In the genomic region with DNA sequence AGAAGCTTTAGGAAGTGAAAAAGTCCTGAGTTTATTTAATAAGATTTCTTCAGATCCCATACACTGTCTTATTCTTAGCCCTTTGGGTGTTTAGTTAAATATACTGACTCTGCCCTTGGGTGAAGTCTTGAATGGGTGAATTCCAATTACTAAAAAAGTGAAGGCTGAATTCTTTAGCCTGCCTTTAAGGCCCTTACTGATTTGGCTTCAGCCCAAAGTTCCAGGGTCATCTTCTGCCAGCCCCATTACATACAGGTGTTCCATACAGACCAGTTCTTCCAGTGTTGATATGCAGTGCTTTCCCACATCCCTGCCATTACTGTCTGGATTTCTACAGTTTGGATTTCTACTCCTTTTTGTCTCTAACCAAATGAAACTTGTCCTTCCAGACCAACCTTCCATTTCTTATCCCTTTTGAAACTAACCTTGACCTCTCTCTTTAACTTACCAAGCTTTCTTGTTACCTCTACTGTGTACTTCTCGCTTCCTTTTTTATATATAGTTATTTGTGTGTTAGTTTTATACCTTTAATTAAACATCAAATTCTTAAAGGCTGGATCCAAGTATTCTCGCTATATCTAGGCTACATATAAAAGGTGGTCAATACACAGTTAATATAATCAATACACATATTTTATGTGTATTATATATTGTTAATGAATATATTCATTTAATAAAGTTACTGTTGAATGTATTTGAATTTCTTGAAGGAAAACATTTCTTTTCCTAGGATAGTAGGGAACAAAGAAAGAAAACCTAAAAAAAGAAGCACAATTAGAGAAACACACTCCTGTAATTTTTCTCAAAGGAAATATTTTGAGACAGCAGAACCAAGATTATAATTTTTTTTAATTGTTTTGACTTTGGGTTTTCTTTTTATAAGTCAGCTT, we compare ENCODE assay signal across 9 cellular contexts. TPM values are rescaled to one million over a fixed set of nuclear protein-coding genes. Genes with fewer than 3 reads are reported as not detected.
DNase-seq lines count a peak whose midpoint lies in the region; ATAC-seq and TF ChIP-seq lines count a peak whose summit lies in the region.
"Had no signal": no experiment of that assay in that cellular context is flagged by ENCODE, and none has a peak within 500 bp of the region (broad histone marks: within the 10 kb centered on the region; RNA-seq: fewer than 3 reads in every experiment).

No MANE protein-coding gene starts in this region.

- CTCF ChIA-PET in Calu3 (lab: Charles Lee), result interaction anchor here (0.6 to 0.7 kb wide), 2 partner anchors 45 to 1669 kb away, joined by 3 to 5 read pairs; no protein-coding TSS in a partner anchor
- CTCF ChIA-PET in naive thymus-derived CD4-positive, alpha-beta T cell (lab: Charles Lee), result interaction anchor here (0.7 to 2.0 kb wide), 5 partner anchors 9 to 211 kb away, joined by 3 to 5 read pairs (median 4); no protein-coding TSS in a partner anchor

- POLR2A ChIA-PET in activated naive CD8-positive, alpha-beta T cell treated with anti-CD3 and anti-CD28 coated beads, Interleukin-2, amount 10 ng/mL, durations not matched to agents 7 days and 5 days (lab: Charles Lee), result interaction anchor here (0.5 to 2.8 kb wide), 9 partner anchors 9 to 90 kb away, joined by 3 to 10 read pairs (median 6); a partner anchor contains a TSS
- POLR2A ChIA-PET in naive thymus-derived CD4-positive, alpha-beta T cell (lab: Charles Lee), result interaction anchor here (0.6 to 3.8 kb wide), 9 partner anchors 8 to 100 kb away, joined by 3 to 46 read pairs (median 4); a partner anchor contains a TSS

- H3K9me3 Mint-ChIP-seq in Calu3 (ENCODE audit: low read depth, unreplicated experiment), result no peaks in the 10 kb centered on the region
- H3K9me3 Mint-ChIP-seq in activated naive CD8-positive, alpha-beta T cell treated with anti-CD3 and anti-CD28 coated beads, Interleukin-2, amount 10 ng/mL, durations not matched to agents 7 days and 5 days, result no peaks in the 10 kb centered on the region
- no peaks in the 10 kb centered on the region for H3K9me3 Mint-ChIP-seq in naive thymus-derived CD4-positive, alpha-beta T cell

- peaks cover 42 to 93% of the 10 kb centered on the region in 2 donors for H3K4me1 ChIP-seq in naive thymus-derived CD4-positive, alpha-beta T cell (ENCODE audit: control insufficient read depth in 2 of 2, insufficient read depth in 2 of 2, low read length in 2 of 2)

- BruUV-seq in Calu3 (replicated peaks; lab: Mats Ljungman, UMichigan), result no TSS peak

- H3K27ac ChIP-seq in naive thymus-derived CD4-positive, alpha-beta T cell (ENCODE audit: low read depth, low read length), result peak overlapping the region; percentile 53

- peak overlapping the region; percentile 47 for H3K27ac Mint-ChIP-seq in Calu3 (ENCODE audit: unreplicated experiment)
- peak overlapping the region; percentile 37 for H3K27ac Mint-ChIP-seq in activated naive CD8-positive, alpha-beta T cell treated with anti-CD3 and anti-CD28 coated beads, Interleukin-2, amount 10 ng/mL, durations not matched to agents 7 days and 5 days
- peak overlapping the region; percentile 61 to 91 (median 83) for H3K27ac Mint-ChIP-seq in naive thymus-derived CD4-positive, alpha-beta T cell

- no peaks in the 10 kb centered on the region for H3K36me3 ChIP-seq in naive thymus-derived CD4-positive, alpha-beta T cell (ENCODE audit: control insufficient read depth in 2 of 3, insufficient read depth in 3 of 3, low read length in 3 of 3)

- no peaks in the 10 kb centered on the region for H3K27me3 Mint-ChIP-seq in Calu3 (ENCODE audit: unreplicated experiment)
- H3K27me3 Mint-ChIP-seq in activated naive CD8-positive, alpha-beta T cell treated with anti-CD3 and anti-CD28 coated beads, Interleukin-2, amount 10 ng/mL, durations not matched to agents 7 days and 5 days, result no peaks in the 10 kb centered on the region
- no peaks in the 10 kb centered on the region for H3K27me3 Mint-ChIP-seq in naive thymus-derived CD4-positive, alpha-beta T cell

- no peaks in the 10 kb centered on the region for H3K9me3 ChIP-seq in naive thymus-derived CD4-positive, alpha-beta T cell (ENCODE audit: control insufficient read depth in 2 of 3, low read length in 3 of 3)

- peaks cover 60% of the 10 kb centered on the region for H3K4me1 Mint-ChIP-seq in Calu3 (ENCODE audit: low read depth, unreplicated experiment)
- peaks cover 71% of the 10 kb centered on the region for H3K4me1 Mint-ChIP-seq in activated naive CD8-positive, alpha-beta T cell treated with anti-CD3 and anti-CD28 coated beads, Interleukin-2, amount 10 ng/mL, durations not matched to agents 7 days and 5 days
- peaks cover 56 to 93% (median 82%) of the 10 kb centered on the region in 7 donors for H3K4me1 Mint-ChIP-seq in naive thymus-derived CD4-positive, alpha-beta T cell

- ATAC-seq in HG02642 (IDR thresholded peaks at IDR 0.05; ENCODE audit: poor library complexity, unreplicated experiment), result peak; percentile 28
- ATAC-seq in activated naive CD8-positive, alpha-beta T cell treated with anti-CD3 and anti-CD28 coated beads, Interleukin-2, amount 10 ng/mL, durations not matched to agents 7 days and 5 days (ENCODE audit: low read depth), result no peak
- ATAC-seq in naive thymus-derived CD4-positive, alpha-beta T cell, result no peak
- ATAC-seq in GM21619 (IDR thresholded peaks at IDR 0.05; ENCODE audit: unreplicated experiment), result no peak
- no peak for ATAC-seq in GM21526 (IDR thresholded peaks at IDR 0.05; ENCODE audit: low FRiP score, unreplicated experiment)

- DNase-seq in Calu3, result no peak
- no peak for DNase-seq in activated naive CD8-positive, alpha-beta T cell treated with anti-CD3 and anti-CD28 coated beads, Interleukin-2, amount 10 ng/mL, durations not matched to agents 7 days and 5 days
- no peak for DNase-seq in naive thymus-derived CD4-positive, alpha-beta T cell
- no peak for DNase-seq in islet precursor cell
- no peak for DNase-seq in AML-193 (lab: John Stamatoyannopoulos, UW)
- DNase-seq: NCI-H1048 had no signal

- no peaks in the 10 kb centered on the region for H3K27me3 ChIP-seq in naive thymus-derived CD4-positive, alpha-beta T cell (ENCODE audit: control insufficient read depth in 2 of 2, insufficient read depth in 2 of 2, low read length in 2 of 2)

- no peaks in the 10 kb centered on the region for H3K36me3 Mint-ChIP-seq in Calu3 (ENCODE audit: insufficient read depth, unreplicated experiment)
- peaks cover 20% of the 10 kb centered on the region for H3K36me3 Mint-ChIP-seq in activated naive CD8-positive, alpha-beta T cell treated with anti-CD3 and anti-CD28 coated beads, Interleukin-2, amount 10 ng/mL, durations not matched to agents 7 days and 5 days
- H3K36me3 Mint-ChIP-seq in naive thymus-derived CD4-positive, alpha-beta T cell, result peaks cover 0 to 10% (median 0%) of the 10 kb centered on the region in 5 donors

- H3K4me3 ChIP-seq in naive thymus-derived CD4-positive, alpha-beta T cell (ENCODE audit: low read length), result peak overlapping the region; percentile 34

- no peak for TF ChIP-seq CTCF in Calu3 (IDR thresholded peaks at IDR 0.05; ENCODE audit: unreplicated experiment)

- no peak overlapping the region for H3K4me3 Mint-ChIP-seq in Calu3 (ENCODE audit: low read depth, unreplicated experiment)
- peak overlapping the region; percentile 43 for H3K4me3 Mint-ChIP-seq in activated naive CD8-positive, alpha-beta T cell treated with anti-CD3 and anti-CD28 coated beads, Interleukin-2, amount 10 ng/mL, durations not matched to agents 7 days and 5 days
- H3K4me3 Mint-ChIP-seq in naive thymus-derived CD4-positive, alpha-beta T cell, result peak overlapping the region; percentile 53 to 82 (median 72)

- intact Hi-C loops in Calu3 (cut with micrococcal nuclease; ENCODE audit: unreplicated experiment), result loop anchor here (5.0 kb wide), 1 partner anchor 101 kb away; no protein-coding TSS in a partner anchor
- intact Hi-C loops in naive thymus-derived CD4-positive, alpha-beta T cell (cut with micrococcal nuclease), result loop anchor here (1.0 to 2.0 kb wide), 4 partner anchors 7 to 15 kb away; a partner anchor contains a TSS

RNA-seq across cellular contexts. Expression of a gene that starts 15.0 kb away (rescaled TPM):
- total RNA-seq in Calu3 (2022), result 164 and 183 TPM in 2 replicates
- 100 to 1,000 TPM; 446 to 447 TPM for total RNA-seq in activated naive CD8-positive, alpha-beta T cell treated with anti-CD3 and anti-CD28 coated beads, Interleukin-2, amount 10 ng/mL, durations not matched to agents 7 days and 5 days
- 100 to 1,000 TPM; 459 to 675 (median 508) TPM for total RNA-seq in naive thymus-derived CD4-positive, alpha-beta T cell
- polyA plus RNA-seq in naive thymus-derived CD4-positive, alpha-beta T cell, result 100 to 1,000 TPM; 371 to 389 TPM
